14 cellular contexts compared by ENCODE assay signal in the genomic region with DNA sequence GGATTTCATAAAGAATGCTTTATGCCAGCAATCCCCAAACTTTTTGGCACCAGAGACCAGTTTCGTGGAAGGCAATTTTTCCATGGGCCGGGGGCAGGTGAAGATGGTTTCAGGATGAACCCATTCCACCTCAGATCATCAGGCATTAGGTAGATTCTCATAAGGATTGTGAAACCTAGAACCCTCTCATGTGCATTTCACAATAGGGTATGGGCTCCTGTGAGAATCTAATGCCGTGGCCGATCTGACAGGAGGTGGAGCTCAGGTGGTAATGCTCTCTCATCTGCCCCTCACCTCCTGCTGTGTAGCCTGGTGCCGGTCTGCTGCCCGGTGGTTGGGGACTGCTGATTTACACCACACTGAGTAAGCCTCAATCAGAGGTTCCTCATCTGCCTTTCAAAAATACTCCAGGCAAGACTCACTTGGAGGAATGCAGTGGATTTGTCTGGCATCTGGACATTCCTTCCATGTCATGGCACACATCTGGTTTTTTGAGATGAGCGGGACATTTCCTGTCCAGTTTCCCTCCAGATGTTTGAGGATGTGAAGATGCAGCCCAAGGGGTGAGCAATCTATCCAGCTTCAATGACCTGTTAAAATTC.
DNase-seq lines count a peak whose midpoint lies in the region; ATAC-seq and TF ChIP-seq lines count a peak whose summit lies in the region.
"Had no signal": no experiment of that assay in that cellular context is flagged by ENCODE, and none has a peak within 500 bp of the region (broad histone marks: within the 10 kb centered on the region; RNA-seq: fewer than 3 reads in every experiment).

No MANE protein-coding gene starts in this region.

- no peak overlapping the region for H3K4me3 ChIP-seq in mesendoderm (ENCODE audit: low read length)
- H3K4me3 ChIP-seq in PC-9, result no peak overlapping the region
- no peak overlapping the region for H3K4me3 ChIP-seq in CD8-positive, alpha-beta T cell (ENCODE audit: low read depth, low read length)

- H3K23ac ChIP-seq in mesendoderm (ENCODE audit: low read length), result no peak overlapping the region

- H3K36me3 ChIP-seq in mesendoderm (ENCODE audit: control insufficient read depth, insufficient read depth, low read length) (no peaks in the 10 kb centered on the region), PC-9 (ENCODE audit: low read depth) (no peaks in the 10 kb centered on the region)
- H3K36me3 ChIP-seq in CD8-positive, alpha-beta T cell (ENCODE audit: insufficient read depth, low read length), result no peaks in the 10 kb centered on the region

- H3K4ac ChIP-seq in mesendoderm (ENCODE audit: low read depth, low read length), result no peak overlapping the region

- H3K18ac ChIP-seq in mesendoderm (ENCODE audit: low read length), result no peak overlapping the region

- no peaks in the 10 kb centered on the region for H3K36me3 Mint-ChIP-seq in HFFc6 (ENCODE audit: low read depth)
- H3K36me3 Mint-ChIP-seq in CD8-positive, alpha-beta T cell, result no peaks in the 10 kb centered on the region
- H3K36me3 Mint-ChIP-seq: CD8-positive, alpha-beta memory T cell had no signal

- H3K9me2 ChIP-seq in PC-9 (ENCODE audit: insufficient read depth), result no peaks in the 10 kb centered on the region

- H3K4me1 ChIP-seq in mesendoderm (ENCODE audit: control insufficient read depth, low read depth, low read length), result peaks cover 8% of the 10 kb centered on the region
- H3K4me1 ChIP-seq in PC-9 (replicated peaks; ENCODE audit: insufficient read depth), result peaks cover 6% of the 10 kb centered on the region
- no peaks in the 10 kb centered on the region for H3K4me1 ChIP-seq in CD8-positive, alpha-beta T cell (ENCODE audit: insufficient read depth, low read length)

- POLR2A ChIA-PET in PC-9 (lab: Charles Lee; ENCODE audit: unreplicated experiment), result no interaction called here
- POLR2A ChIA-PET in CD8-positive, alpha-beta T cell (lab: Charles Lee), result no interaction called here

- H3K4me2 ChIP-seq in mesendoderm (ENCODE audit: low read length) (no peak overlapping the region), PC-9 (no peak overlapping the region)

- CTCF ChIA-PET in PC-9 (lab: Charles Lee), result no interaction called here
- CTCF ChIA-PET in CD8-positive, alpha-beta T cell (lab: Charles Lee), result no interaction called here

- DNase-seq in EL, result peak; percentile 57
- peak; percentile 5 for DNase-seq in HFFc6
- DNase-seq in amniotic epithelial cell (ENCODE audit: low read depth), result peak; percentile 45
- DNase-seq in mesendoderm, result no peak
- no peak for DNase-seq in PC-9
- no peak for DNase-seq in CD8-positive, alpha-beta T cell
- no peak for DNase-seq in NCI-H1417 treated with DMSO at 0.1 percent for 48 hours (lab: John Stamatoyannopoulos, UW)
- DNase-seq: ACHN; CD8-positive, alpha-beta memory T cell; KBM-7; NCI-H1092 treated with DMSO at 0.1 percent for 48 hours; NCI-H187 treated with DMSO at 0.1 percent for 48 hours; SIG-M5 had no signal

- peaks cover 6% of the 10 kb centered on the region; the same call in 1 of the 2 replicates for H3F3A ChIP-seq in PC-9 (ENCODE audit: insufficient read depth, low read depth)

- no peak overlapping the region for H4K8ac ChIP-seq in mesendoderm (ENCODE audit: low read depth, low read length)

- H3K27me3 Mint-ChIP-seq in HFFc6 (ENCODE audit: insufficient read depth), result peaks cover 18% of the 10 kb centered on the region
- no peaks in the 10 kb centered on the region for H3K27me3 Mint-ChIP-seq in CD8-positive, alpha-beta T cell (ENCODE audit: low read depth)
- H3K27me3 Mint-ChIP-seq: CD8-positive, alpha-beta memory T cell had no signal

- H3K4me3 Mint-ChIP-seq in HFFc6, result no peak overlapping the region
- H3K4me3 Mint-ChIP-seq in CD8-positive, alpha-beta T cell, result no peak overlapping the region
- H3K4me3 Mint-ChIP-seq: CD8-positive, alpha-beta memory T cell had no signal

- H3K27ac ChIP-seq in mesendoderm (ENCODE audit: low read depth, low read length) (no peak overlapping the region), PC-9 (no peak overlapping the region)
- no peak overlapping the region for H3K27ac ChIP-seq in CD8-positive, alpha-beta T cell (ENCODE audit: low read depth, low read length)

- no peak overlapping the region for H2BK15ac ChIP-seq in mesendoderm (replicated peaks; ENCODE audit: low read depth)

- H3K27ac Mint-ChIP-seq in HFFc6, result no peak overlapping the region
- H3K27ac Mint-ChIP-seq in CD8-positive, alpha-beta T cell, result no peak overlapping the region
- H3K27ac Mint-ChIP-seq: CD8-positive, alpha-beta memory T cell had no signal

- no peak overlapping the region for H2AFZ ChIP-seq in PC-9

- H4K20me1 ChIP-seq in PC-9 (ENCODE audit: insufficient read depth), result no peaks in the 10 kb centered on the region

- BruUV-seq in PC-9 (replicated peaks; lab: Mats Ljungman, UMichigan), result no TSS peak

- no peak overlapping the region for H3K9ac ChIP-seq in mesendoderm (ENCODE audit: low read length)

- intact Hi-C loops in PC-9 (cut with micrococcal nuclease; ENCODE audit: unreplicated experiment), result no loop called here
- intact Hi-C loops in CD8-positive, alpha-beta T cell (cut with DNase I, micrococcal nuclease), result no loop called here

- no peaks in the 10 kb centered on the region for H3K9me3 ChIP-seq in PC-9 (ENCODE audit: insufficient read depth, low read depth)
- H3K9me3 ChIP-seq in CD8-positive, alpha-beta T cell (ENCODE audit: low read length), result no peaks in the 10 kb centered on the region

- H3K4me1 Mint-ChIP-seq in HFFc6 (ENCODE audit: low read depth), result peaks cover 24% of the 10 kb centered on the region; the same call in 1 of the 2 replicates
- no peaks in the 10 kb centered on the region for H3K4me1 Mint-ChIP-seq in CD8-positive, alpha-beta T cell (ENCODE audit: low read depth)
- H3K4me1 Mint-ChIP-seq: CD8-positive, alpha-beta memory T cell had no signal

- H2BK5ac ChIP-seq in mesendoderm (ENCODE audit: low read length), result no peak overlapping the region

- H3K27me3 ChIP-seq in mesendoderm (ENCODE audit: insufficient read depth, low read length, poor library complexity), result no peaks in the 10 kb centered on the region
- no peaks in the 10 kb centered on the region for H3K27me3 ChIP-seq in PC-9 (ENCODE audit: insufficient read depth, low read depth)
- H3K27me3 ChIP-seq in CD8-positive, alpha-beta T cell (ENCODE audit: insufficient read depth, low read length), result no peaks in the 10 kb centered on the region

- H3K79me2 ChIP-seq in mesendoderm (ENCODE audit: control insufficient read depth, insufficient read depth, low read length), result no peaks in the 10 kb centered on the region
- no peaks in the 10 kb centered on the region for H3K79me2 ChIP-seq in PC-9 (ENCODE audit: low read depth)

- no peaks in the 10 kb centered on the region for H3K9me3 Mint-ChIP-seq in HFFc6
- no peaks in the 10 kb centered on the region for H3K9me3 Mint-ChIP-seq in CD8-positive, alpha-beta T cell

- no peak for TF ChIP-seq CTCF in HFFc6 (IDR thresholded peaks at IDR 0.05)
- TF ChIP-seq CTCF in PC-9 (conservative IDR thresholded peaks at IDR 0.05), result no peak
- no peak for TF ChIP-seq CTCF in CD8-positive, alpha-beta T cell (IDR thresholded peaks at IDR 0.05)

- no peaks in the 10 kb centered on the region for H3K79me1 ChIP-seq in mesendoderm (ENCODE audit: low read length)

- WGBS in mesendoderm (ENCODE audit: extremely low coverage, insufficient coverage, low lambda C conversion rate), result no CpG with 5 or more reads among the region's 7 CpGs

- peak overlapping the region; percentile 59 for H2AK5ac ChIP-seq in mesendoderm (ENCODE audit: low read length)

- no peak for ATAC-seq in CD8-positive, alpha-beta T cell
- ATAC-seq: HCT116 had no signal

- H4K5ac ChIP-seq in mesendoderm (ENCODE audit: low read length), result no peak overlapping the region

- no peak overlapping the region for H3K56ac ChIP-seq in mesendoderm (ENCODE audit: low read length)

- H2BK120ac ChIP-seq in mesendoderm (ENCODE audit: low read depth, low read length), result no peak overlapping the region

Comparison
In these comparisons a context has a peak if more than half of its experiments do, and no peak if none do; other contexts are left out.
1. DNase-seq: peak in EL (single experiment), HFFc6 (single experiment) and amniotic epithelial cell (single experiment); none in mesendoderm (single experiment), PC-9 (0 of 2), CD8-positive, alpha-beta T cell (0 of 7) and NCI-H1417 treated with DMSO at 0.1 percent for 48 hours (single experiment).